Comparison of ENCODE assay signal across 1 cellular context in genomic region chr11:86923993-86924766, GRCh38.
TF ChIP-seq lines count a peak whose summit lies in the region.

No MANE protein-coding gene starts in this region.

TF ChIP-seq in WTC11, 78 proteins besides CTCF, POLR2A, EP300 and RAD21 (continued from another document and continues in another):
- TF ChIP-seq, protein P1, sequence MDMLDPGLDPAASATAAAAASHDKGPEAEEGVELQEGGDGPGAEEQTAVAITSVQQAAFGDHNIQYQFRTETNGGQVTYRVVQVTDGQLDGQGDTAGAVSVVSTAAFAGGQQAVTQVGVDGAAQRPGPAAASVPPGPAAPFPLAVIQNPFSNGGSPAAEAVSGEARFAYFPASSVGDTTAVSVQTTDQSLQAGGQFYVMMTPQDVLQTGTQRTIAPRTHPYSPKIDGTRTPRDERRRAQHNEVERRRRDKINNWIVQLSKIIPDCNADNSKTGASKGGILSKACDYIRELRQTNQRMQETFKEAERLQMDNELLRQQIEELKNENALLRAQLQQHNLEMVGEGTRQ (CRISPR knock-in tag; IDR thresholded peaks at IDR 0.05) = no peak
- TF ChIP-seq, protein P2, sequence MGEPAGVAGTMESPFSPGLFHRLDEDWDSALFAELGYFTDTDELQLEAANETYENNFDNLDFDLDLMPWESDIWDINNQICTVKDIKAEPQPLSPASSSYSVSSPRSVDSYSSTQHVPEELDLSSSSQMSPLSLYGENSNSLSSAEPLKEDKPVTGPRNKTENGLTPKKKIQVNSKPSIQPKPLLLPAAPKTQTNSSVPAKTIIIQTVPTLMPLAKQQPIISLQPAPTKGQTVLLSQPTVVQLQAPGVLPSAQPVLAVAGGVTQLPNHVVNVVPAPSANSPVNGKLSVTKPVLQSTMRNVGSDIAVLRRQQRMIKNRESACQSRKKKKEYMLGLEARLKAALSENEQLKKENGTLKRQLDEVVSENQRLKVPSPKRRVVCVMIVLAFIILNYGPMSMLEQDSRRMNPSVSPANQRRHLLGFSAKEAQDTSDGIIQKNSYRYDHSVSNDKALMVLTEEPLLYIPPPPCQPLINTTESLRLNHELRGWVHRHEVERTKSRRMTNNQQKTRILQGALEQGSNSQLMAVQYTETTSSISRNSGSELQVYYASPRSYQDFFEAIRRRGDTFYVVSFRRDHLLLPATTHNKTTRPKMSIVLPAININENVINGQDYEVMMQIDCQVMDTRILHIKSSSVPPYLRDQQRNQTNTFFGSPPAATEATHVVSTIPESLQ (CRISPR knock-in tag; IDR thresholded peaks at IDR 0.05) = no peak
- TF ChIP-seq MLX (CRISPR knock-in tag; IDR thresholded peaks at IDR 0.05) (no peak), CREM (CRISPR knock-in tag; IDR thresholded peaks at IDR 0.05) (no peak), PREB (CRISPR knock-in tag; IDR thresholded peaks at IDR 0.05; ENCODE audit: borderline replicate concordance) (no peak), MXD4 (CRISPR knock-in tag; IDR thresholded peaks at IDR 0.05; ENCODE audit: borderline replicate concordance) (peak; percentile 35; the same call in 1 of the 2 replicates), ATF1 (CRISPR knock-in tag; IDR thresholded peaks at IDR 0.05) (no peak), SP1 (CRISPR knock-in tag; conservative IDR thresholded peaks at IDR 0.05) (no peak), USF1 (CRISPR knock-in tag; IDR thresholded peaks at IDR 0.05) (no peak), RORB (CRISPR knock-in tag; IDR thresholded peaks at IDR 0.05) (no peak), AFF4 (CRISPR knock-in tag; IDR thresholded peaks at IDR 0.05; ENCODE audit: borderline replicate concordance) (no peak), ZNF263 (CRISPR knock-in tag; IDR thresholded peaks at IDR 0.05; ENCODE audit: low read depth) (no peak), FOXP1 (CRISPR knock-in tag; IDR thresholded peaks at IDR 0.05; ENCODE audit: borderline replicate concordance) (no peak), PRRX2 (CRISPR knock-in tag; IDR thresholded peaks at IDR 0.05) (0 out of 2 replicates have a peak, but pooled peaks have one; percentile 71), CDX4 (CRISPR knock-in tag; IDR thresholded peaks at IDR 0.05; ENCODE audit: borderline replicate concordance) (no peak), IRF2 (CRISPR knock-in tag; IDR thresholded peaks at IDR 0.05; ENCODE audit: borderline replicate concordance, low read depth) (no peak), RELA (CRISPR knock-in tag; IDR thresholded peaks at IDR 0.05; ENCODE audit: borderline replicate concordance) (no peak), AR (CRISPR knock-in tag; IDR thresholded peaks at IDR 0.05) (no peak), ZSCAN18 (CRISPR knock-in tag; IDR thresholded peaks at IDR 0.05) (0 out of 2 replicates have a peak, but pooled peaks have one; percentile 38)
- TF ChIP-seq, protein P3, sequence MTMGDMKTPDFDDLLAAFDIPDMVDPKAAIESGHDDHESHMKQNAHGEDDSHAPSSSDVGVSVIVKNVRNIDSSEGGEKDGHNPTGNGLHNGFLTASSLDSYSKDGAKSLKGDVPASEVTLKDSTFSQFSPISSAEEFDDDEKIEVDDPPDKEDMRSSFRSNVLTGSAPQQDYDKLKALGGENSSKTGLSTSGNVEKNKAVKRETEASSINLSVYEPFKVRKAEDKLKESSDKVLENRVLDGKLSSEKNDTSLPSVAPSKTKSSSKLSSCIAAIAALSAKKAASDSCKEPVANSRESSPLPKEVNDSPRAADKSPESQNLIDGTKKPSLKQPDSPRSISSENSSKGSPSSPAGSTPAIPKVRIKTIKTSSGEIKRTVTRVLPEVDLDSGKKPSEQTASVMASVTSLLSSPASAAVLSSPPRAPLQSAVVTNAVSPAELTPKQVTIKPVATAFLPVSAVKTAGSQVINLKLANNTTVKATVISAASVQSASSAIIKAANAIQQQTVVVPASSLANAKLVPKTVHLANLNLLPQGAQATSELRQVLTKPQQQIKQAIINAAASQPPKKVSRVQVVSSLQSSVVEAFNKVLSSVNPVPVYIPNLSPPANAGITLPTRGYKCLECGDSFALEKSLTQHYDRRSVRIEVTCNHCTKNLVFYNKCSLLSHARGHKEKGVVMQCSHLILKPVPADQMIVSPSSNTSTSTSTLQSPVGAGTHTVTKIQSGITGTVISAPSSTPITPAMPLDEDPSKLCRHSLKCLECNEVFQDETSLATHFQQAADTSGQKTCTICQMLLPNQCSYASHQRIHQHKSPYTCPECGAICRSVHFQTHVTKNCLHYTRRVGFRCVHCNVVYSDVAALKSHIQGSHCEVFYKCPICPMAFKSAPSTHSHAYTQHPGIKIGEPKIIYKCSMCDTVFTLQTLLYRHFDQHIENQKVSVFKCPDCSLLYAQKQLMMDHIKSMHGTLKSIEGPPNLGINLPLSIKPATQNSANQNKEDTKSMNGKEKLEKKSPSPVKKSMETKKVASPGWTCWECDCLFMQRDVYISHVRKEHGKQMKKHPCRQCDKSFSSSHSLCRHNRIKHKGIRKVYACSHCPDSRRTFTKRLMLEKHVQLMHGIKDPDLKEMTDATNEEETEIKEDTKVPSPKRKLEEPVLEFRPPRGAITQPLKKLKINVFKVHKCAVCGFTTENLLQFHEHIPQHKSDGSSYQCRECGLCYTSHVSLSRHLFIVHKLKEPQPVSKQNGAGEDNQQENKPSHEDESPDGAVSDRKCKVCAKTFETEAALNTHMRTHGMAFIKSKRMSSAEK (CRISPR knock-in tag; IDR thresholded peaks at IDR 0.05; ENCODE audit: borderline replicate concordance) = peak; percentile 13; the same call in 1 of the 2 replicates
- TF ChIP-seq, protein P4, sequence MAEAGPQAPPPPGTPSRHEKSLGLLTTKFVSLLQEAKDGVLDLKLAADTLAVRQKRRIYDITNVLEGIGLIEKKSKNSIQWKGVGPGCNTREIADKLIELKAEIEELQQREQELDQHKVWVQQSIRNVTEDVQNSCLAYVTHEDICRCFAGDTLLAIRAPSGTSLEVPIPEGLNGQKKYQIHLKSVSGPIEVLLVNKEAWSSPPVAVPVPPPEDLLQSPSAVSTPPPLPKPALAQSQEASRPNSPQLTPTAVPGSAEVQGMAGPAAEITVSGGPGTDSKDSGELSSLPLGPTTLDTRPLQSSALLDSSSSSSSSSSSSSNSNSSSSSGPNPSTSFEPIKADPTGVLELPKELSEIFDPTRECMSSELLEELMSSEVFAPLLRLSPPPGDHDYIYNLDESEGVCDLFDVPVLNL (CRISPR knock-in tag; IDR thresholded peaks at IDR 0.05; ENCODE audit: borderline replicate concordance, low read depth) = no peak
- TF ChIP-seq, protein P5, sequence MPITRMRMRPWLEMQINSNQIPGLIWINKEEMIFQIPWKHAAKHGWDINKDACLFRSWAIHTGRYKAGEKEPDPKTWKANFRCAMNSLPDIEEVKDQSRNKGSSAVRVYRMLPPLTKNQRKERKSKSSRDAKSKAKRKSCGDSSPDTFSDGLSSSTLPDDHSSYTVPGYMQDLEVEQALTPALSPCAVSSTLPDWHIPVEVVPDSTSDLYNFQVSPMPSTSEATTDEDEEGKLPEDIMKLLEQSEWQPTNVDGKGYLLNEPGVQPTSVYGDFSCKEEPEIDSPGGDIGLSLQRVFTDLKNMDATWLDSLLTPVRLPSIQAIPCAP (CRISPR knock-in tag; IDR thresholded peaks at IDR 0.05) = no peak
- TF ChIP-seq, protein P6, sequence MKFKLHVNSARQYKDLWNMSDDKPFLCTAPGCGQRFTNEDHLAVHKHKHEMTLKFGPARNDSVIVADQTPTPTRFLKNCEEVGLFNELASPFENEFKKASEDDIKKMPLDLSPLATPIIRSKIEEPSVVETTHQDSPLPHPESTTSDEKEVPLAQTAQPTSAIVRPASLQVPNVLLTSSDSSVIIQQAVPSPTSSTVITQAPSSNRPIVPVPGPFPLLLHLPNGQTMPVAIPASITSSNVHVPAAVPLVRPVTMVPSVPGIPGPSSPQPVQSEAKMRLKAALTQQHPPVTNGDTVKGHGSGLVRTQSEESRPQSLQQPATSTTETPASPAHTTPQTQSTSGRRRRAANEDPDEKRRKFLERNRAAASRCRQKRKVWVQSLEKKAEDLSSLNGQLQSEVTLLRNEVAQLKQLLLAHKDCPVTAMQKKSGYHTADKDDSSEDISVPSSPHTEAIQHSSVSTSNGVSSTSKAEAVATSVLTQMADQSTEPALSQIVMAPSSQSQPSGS (CRISPR knock-in tag; IDR thresholded peaks at IDR 0.05; ENCODE audit: borderline replicate concordance, low read depth) = no peak
